Comparison of ENCODE assay signal across 1 cellular context in the genomic region with DNA sequence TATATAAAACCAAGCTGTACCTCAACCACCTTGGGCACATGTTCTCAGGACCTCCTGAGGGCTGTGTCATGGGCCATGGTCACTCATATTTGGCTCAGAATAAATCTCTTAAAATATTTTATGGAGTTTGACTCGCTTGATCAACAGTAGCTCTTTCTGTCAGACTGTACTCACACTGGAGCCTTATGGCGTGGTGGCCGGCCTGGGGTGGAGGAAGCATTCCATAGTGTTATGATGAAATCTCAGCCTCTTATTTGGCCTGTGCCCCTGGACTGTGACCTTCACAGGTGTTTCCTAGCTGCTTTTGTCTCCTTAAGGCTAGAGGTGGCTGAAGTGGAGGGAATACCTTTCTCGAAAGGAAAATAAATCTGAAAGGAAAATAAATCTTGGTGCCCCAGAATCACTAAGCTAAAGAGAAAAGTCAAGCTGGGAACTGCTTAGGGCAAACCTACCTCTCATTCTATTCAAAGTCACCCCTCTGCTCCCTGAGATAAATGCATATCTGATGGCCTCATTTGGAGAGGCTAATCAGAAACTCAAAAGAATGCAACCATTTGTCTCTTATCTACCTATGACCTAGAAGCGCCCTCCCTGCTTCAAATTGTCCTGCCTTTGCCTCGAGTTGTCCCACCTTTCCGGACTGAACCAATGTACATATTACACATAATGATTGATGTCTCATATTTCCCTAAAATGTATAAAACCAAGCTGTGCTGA.
TF ChIP-seq lines count a peak whose summit lies in the region.
"Not testable (repeated sequence)": the region's sequence is repeated elsewhere in the genome, so short reads cannot be mapped to it uniquely, and the experiment has no call there.

No MANE protein-coding gene starts in this region.

TF ChIP-seq in K562, 482 proteins besides CTCF, POLR2A, EP300 and RAD21:
- TF ChIP-seq CBFA2T2 (conservative IDR thresholded peaks at IDR 0.05) (peak; percentile 24), KDM1A (IDR thresholded peaks at IDR 0.05) (peak; percentile 56 to 64), ARID1B (IDR thresholded peaks at IDR 0.05) (peak; percentile 51; the same call in 1 of the 2 replicates), HDAC2 (IDR thresholded peaks at IDR 0.05) (0 out of 2 replicates have a peak, but pooled peaks have one; percentile 25), ZEB2 (IDR thresholded peaks at IDR 0.05) (peak; percentile 54; the same call in 1 of the 2 replicates), TCF3 (CRISPR knock-in tag; IDR thresholded peaks at IDR 0.05) (0 out of 2 replicates have a peak, but pooled peaks have one; percentile 12), CTBP1 (IDR thresholded peaks at IDR 0.05; ENCODE audit: borderline replicate concordance) (0 out of 2 replicates have a peak, but pooled peaks have one; percentile 36), SOX6 (IDR thresholded peaks at IDR 0.05) (peak; percentile 56), CBFA2T3 (IDR thresholded peaks at IDR 0.05) (peak; percentile 56), MEIS2 (IDR thresholded peaks at IDR 0.05; ENCODE audit: partially characterized antibody) (peak; percentile 4), TAL1 (IDR thresholded peaks at IDR 0.05) (peak; percentile 19; the same call in 1 of the 2 replicates), TEAD4 (IDR thresholded peaks at IDR 0.05; ENCODE audit: low read length) (0 out of 2 replicates have a peak, but pooled peaks have one; percentile 7)
- TF ChIP-seq, protein P1, sequence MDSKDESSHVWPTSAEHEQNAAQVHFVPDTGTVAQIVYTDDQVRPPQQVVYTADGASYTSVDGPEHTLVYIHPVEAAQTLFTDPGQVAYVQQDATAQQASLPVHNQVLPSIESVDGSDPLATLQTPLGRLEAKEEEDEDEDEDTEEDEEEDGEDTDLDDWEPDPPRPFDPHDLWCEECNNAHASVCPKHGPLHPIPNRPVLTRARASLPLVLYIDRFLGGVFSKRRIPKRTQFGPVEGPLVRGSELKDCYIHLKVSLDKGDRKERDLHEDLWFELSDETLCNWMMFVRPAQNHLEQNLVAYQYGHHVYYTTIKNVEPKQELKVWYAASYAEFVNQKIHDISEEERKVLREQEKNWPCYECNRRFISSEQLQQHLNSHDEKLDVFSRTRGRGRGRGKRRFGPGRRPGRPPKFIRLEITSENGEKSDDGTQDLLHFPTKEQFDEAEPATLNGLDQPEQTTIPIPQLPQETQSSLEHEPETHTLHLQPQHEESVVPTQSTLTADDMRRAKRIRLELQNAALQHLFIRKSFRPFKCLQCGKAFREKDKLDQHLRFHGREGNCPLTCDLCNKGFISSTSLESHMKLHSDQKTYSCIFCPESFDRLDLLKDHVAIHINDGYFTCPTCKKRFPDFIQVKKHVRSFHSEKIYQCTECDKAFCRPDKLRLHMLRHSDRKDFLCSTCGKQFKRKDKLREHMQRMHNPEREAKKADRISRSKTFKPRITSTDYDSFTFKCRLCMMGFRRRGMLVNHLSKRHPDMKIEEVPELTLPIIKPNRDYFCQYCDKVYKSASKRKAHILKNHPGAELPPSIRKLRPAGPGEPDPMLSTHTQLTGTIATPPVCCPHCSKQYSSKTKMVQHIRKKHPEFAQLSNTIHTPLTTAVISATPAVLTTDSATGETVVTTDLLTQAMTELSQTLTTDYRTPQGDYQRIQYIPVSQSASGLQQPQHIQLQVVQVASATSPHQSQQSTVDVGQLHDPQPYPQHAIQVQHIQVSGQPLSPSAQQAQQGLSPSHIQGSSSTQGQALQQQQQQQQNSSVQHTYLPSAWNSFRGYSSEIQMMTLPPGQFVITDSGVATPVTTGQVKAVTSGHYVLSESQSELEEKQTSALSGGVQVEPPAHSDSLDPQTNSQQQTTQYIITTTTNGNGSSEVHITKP (IDR thresholded peaks at IDR 0.05; ENCODE audit: partially characterized antibody), result peak; percentile 35
- TF ChIP-seq TEAD4 (CRISPR knock-in tag; IDR thresholded peaks at IDR 0.05; ENCODE audit: borderline replicate concordance), result not testable (repeated sequence)
- TF ChIP-seq, protein P2, sequence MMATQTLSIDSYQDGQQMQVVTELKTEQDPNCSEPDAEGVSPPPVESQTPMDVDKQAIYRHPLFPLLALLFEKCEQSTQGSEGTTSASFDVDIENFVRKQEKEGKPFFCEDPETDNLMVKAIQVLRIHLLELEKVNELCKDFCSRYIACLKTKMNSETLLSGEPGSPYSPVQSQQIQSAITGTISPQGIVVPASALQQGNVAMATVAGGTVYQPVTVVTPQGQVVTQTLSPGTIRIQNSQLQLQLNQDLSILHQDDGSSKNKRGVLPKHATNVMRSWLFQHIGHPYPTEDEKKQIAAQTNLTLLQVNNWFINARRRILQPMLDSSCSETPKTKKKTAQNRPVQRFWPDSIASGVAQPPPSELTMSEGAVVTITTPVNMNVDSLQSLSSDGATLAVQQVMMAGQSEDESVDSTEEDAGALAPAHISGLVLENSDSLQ (IDR thresholded peaks at IDR 0.05), result peak; percentile 44
